In the genomic region with DNA sequence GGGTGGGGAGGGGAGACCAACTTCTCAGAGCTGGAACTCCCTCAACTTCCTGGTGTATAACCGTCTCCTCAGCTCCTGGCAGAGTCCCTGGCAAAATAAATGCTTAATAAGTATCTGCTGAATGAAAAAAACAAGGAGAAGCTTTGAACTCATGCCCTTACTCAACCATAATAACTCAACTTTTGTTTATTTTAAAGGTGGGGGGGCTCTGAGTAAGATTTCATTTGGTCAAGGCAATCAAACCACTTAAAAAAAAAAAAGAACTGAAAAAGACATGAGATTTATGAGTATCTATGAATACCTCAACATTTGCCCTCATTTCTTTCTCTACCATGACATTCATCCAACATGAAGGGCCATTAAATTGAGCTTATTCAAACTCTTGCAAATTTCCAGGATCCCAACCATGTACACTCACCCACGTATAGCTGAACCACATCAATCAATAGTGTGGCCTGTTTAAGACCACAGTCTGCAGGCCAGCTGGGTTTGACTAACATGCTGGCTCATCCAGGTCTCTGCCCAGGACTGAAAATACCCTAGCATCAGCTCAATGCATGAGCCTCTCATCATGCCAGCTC, we compare ENCODE assay signal across 1 cellular context.
TF ChIP-seq lines count a peak whose summit lies in the region.

No MANE protein-coding gene starts in this region.

TF ChIP-seq in HCT116, 20 proteins besides CTCF, POLR2A, EP300 and RAD21:
- TF ChIP-seq SRF (IDR thresholded peaks at IDR 0.05; ENCODE audit: low read depth) (no peak), ZNF274 (IDR thresholded peaks at IDR 0.05; ENCODE audit: low read depth, low read length) (no peak)
